ENCODE assay signal across 17 cellular contexts in the genomic region with DNA sequence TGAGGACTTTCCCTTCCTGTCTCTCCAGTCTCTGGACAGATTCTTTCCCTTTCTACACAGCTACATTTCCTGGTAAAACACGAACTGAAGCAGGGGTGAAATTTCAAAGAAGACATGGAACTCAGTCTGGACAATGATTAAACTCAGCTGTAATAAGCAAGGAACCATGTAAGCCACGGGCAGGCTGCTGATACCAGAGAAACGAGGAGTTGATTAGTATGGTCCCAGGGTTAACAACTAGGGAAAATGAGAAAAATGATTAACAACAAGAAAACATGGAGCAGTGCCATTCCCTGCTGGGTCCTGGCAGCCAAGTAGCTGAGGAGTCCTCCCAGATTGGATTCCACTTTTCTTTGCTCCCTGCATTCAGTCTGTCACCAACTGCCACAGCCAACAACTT.
"Had no signal": no experiment of that assay in that cellular context is flagged by ENCODE, and none has a peak within 500 bp of the region (broad histone marks: within the 10 kb centered on the region; RNA-seq: fewer than 3 reads in every experiment).

No MANE protein-coding gene starts in this region.

- H3K36me3 ChIP-seq: heart left ventricle, neural progenitor cell, ovary, suprapubic skin, thyroid gland, upper lobe of right lung, vagina had no signal

- H3K27me3 ChIP-seq: foreskin keratinocyte, neural progenitor cell, ovary, suprapubic skin, thyroid gland, upper lobe of right lung, vagina had no signal

- H3K4me1 ChIP-seq: foreskin keratinocyte, heart left ventricle, suprapubic skin, thyroid gland, upper lobe of right lung, vagina had no signal

- ATAC-seq: effector memory CD8-positive, alpha-beta T cell; foreskin keratinocyte; heart left ventricle; left lobe of liver; natural killer cell; stimulated activated naive CD8-positive, alpha-beta T cell treated with anti-CD3 and anti-CD28 coated beads, Interleukin-15, Interleukin-2, amounts not matched to agents 100 U/mL and 50 U/mL, for 24 hours; upper lobe of right lung had no signal

- DNase-seq: effector memory CD8-positive, alpha-beta T cell; foreskin keratinocyte; heart left ventricle; hypothalamus; mammary epithelial cell; natural killer cell; nucleus accumbens; ovary; stimulated activated CD4-positive, alpha-beta T cell treated with anti-CD3 and anti-CD28 coated beads, Interleukin-2, amount 100 ng/mL, for 48 hours; stimulated activated naive CD8-positive, alpha-beta T cell treated with anti-CD3 and anti-CD28 coated beads, Interleukin-15, Interleukin-2, amounts not matched to agents 100 U/mL and 50 U/mL, for 24 hours; thyroid gland; upper lobe of right lung had no signal

- H3K4me3 ChIP-seq: heart left ventricle, neural progenitor cell, ovary, smooth muscle cell, suprapubic skin, thyroid gland, upper lobe of right lung, vagina had no signal

- H3K9me3 ChIP-seq: heart left ventricle, ovary, suprapubic skin, thyroid gland, upper lobe of right lung, vagina had no signal
